ENCODE assay signal across 20 cellular contexts in the genomic region with DNA sequence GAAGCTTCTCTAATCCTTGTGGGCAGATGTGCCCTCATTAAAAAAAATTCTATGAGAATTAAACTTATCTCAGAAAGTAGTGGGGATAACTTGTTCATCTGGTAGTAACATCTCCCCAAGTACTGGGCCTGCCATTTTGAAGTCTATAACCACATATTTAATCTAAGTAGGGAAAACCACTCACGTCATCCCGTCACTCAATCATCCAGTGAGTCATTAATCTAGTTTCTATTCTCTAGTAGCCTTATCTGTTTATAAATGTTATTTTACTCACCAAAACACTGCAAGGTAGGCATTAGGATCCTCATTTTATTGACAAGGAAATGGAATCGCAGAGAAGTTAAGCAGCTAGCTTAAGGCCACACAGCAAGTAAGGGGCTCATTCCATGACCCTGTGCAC.
DNase-seq lines count a peak whose midpoint lies in the region; ATAC-seq, FAIRE-seq and TF ChIP-seq lines count a peak whose summit lies in the region.
"Had no signal": no experiment of that assay in that cellular context is flagged by ENCODE, and none has a peak within 500 bp of the region (broad histone marks: within the 10 kb centered on the region; RNA-seq: fewer than 3 reads in every experiment).

No MANE protein-coding gene starts in this region.

- in situ Hi-C loops in GM12878 (cut with MboI) = no loop called here

- ATAC-seq in activated T-cell treated with anti-CD3 and anti-CD28 coated beads, Interleukin-2, amount 50 U/mL, for 4 hours = peak; percentile 32 to 53
- ATAC-seq in PC-3 = no peak
- no peak for ATAC-seq in GM12878
- ATAC-seq: HepG2 had no signal

- H3K4me3 ChIP-seq in PC-3 (ENCODE audit: low read length) (no peak overlapping the region), GM12878 (no peak overlapping the region)
- H3K4me3 ChIP-seq: BLaER1 had no signal

- H3K27me3 ChIP-seq in PC-3 (ENCODE audit: low read length) = peaks cover 62% of the 10 kb centered on the region
- H3K27me3 ChIP-seq in GM12878 (replicated peaks in 1 of 2; ENCODE audit: control insufficient read depth in 2 of 2, insufficient read depth in 2 of 2, low read length in 1 of 2) = no peaks in the 10 kb centered on the region; a peak in 1 of 4 replicates
- H3K27me3 ChIP-seq: BLaER1 had no signal

- intact Hi-C loops in PC-3 (cut with micrococcal nuclease) = no loop called here
- intact Hi-C loops in GM12878 (cut with micrococcal nuclease; ENCODE audit: unreplicated experiment) = no loop called here

- H3K4me1 ChIP-seq in PC-3 (ENCODE audit: insufficient read depth, low read length) (no peaks in the 10 kb centered on the region), GM12878 (ENCODE audit: control insufficient read depth, insufficient read depth, low read length) (no peaks in the 10 kb centered on the region)
- H3K4me1 ChIP-seq: BLaER1 had no signal

- CTCF ChIA-PET in PC-3 (lab: Charles Lee) (no interaction called here), GM12878 (lab: Yijun Ruan, JAX) (interaction anchor here (1.2 to 1.5 kb wide), 2 partner anchors 143 to 408 kb away, joined by 3 to 12 read pairs; no protein-coding TSS in a partner anchor)

- FAIRE-seq in GM12878 (lab: Jason Lieb, UNC) = no peak
- FAIRE-seq: GM12891, GM19239, H1, HepG2 had no signal

- no peaks in the 10 kb centered on the region for H3K79me2 ChIP-seq in PC-3 (ENCODE audit: low read length)
- H3K79me2 ChIP-seq in GM12878 (ENCODE audit: control insufficient read depth, insufficient read depth, low read length) = no peaks in the 10 kb centered on the region

- TF ChIP-seq POLR2A in GM12878 (IDR thresholded peaks at IDR 0.05; ENCODE audit: low read depth, low read length) = no peak

- H3K9me3 ChIP-seq in PC-3 (ENCODE audit: low read length) = no peaks in the 10 kb centered on the region
- no peaks in the 10 kb centered on the region for H3K9me3 ChIP-seq in GM12878 (replicated peaks; ENCODE audit: control insufficient read depth, insufficient read depth, low read length)
- H3K9me3 ChIP-seq: BLaER1 had no signal

- SMC1A ChIA-PET in GM12878 (lab: Charles Lee; ENCODE audit: uncharacterized antibody, unreplicated experiment) = interaction anchor here (1.2 to 1.7 kb wide), 2 partner anchors 91 to 143 kb away, joined by 3 to 6 read pairs; no protein-coding TSS in a partner anchor

- TF ChIP-seq EP300 in GM12878 (IDR thresholded peaks at IDR 0.05; ENCODE audit: borderline replicate concordance in 1 of 2, control insufficient read depth in 1 of 2, low read depth in 2 of 2, low read length in 2 of 2) = no peak

- no peak overlapping the region for H3K27ac ChIP-seq in PC-3 (ENCODE audit: low read length)
- H3K27ac ChIP-seq in GM12878 (ENCODE audit: control insufficient read depth, insufficient read depth) = no peak overlapping the region
- H3K27ac ChIP-seq: BLaER1 had no signal

- H3K4me1 Mint-ChIP-seq in activated T-cell treated with anti-CD3 and anti-CD28 coated beads, Interleukin-2, amount 50 U/mL, for 4 hours (ENCODE audit: low read depth) = no peaks in the 10 kb centered on the region
- H3K4me1 Mint-ChIP-seq: CD8-positive, alpha-beta memory T cell had no signal

- H3K9me3 Mint-ChIP-seq in activated T-cell treated with anti-CD3 and anti-CD28 coated beads, Interleukin-2, amount 50 U/mL, for 4 hours = no peaks in the 10 kb centered on the region
- H3K9me3 Mint-ChIP-seq: CD8-positive, alpha-beta memory T cell; H9 had no signal

- no peaks in the 10 kb centered on the region for H3K9me2 ChIP-seq in PC-3 (replicated peaks; ENCODE audit: low read length)

- POLR2A ChIA-PET in PC-3 (lab: Charles Lee; ENCODE audit: unreplicated experiment) (no interaction called here), GM12878 (lab: Charles Lee) (no interaction called here)

- H3K36me3 Mint-ChIP-seq in activated T-cell treated with anti-CD3 and anti-CD28 coated beads, Interleukin-2, amount 50 U/mL, for 4 hours (ENCODE audit: insufficient read depth) = no peaks in the 10 kb centered on the region
- H3K36me3 Mint-ChIP-seq: CD8-positive, alpha-beta memory T cell had no signal

- TF ChIP-seq CTCF in PC-3 (conservative IDR thresholded peaks at IDR 0.05; ENCODE audit: low read depth, low read length) (no peak), GM12878 (IDR thresholded peaks at IDR 0.05 in 2 of 3, conservative IDR thresholded peaks at IDR 0.05 in 1 of 3; ENCODE audit: control insufficient read depth in 2 of 3, extremely low read depth in 1 of 3, insufficient read depth in 1 of 3, low read depth in 3 of 3, low read length in 3 of 3) (no peak)

- H3K27me3 Mint-ChIP-seq in activated T-cell treated with anti-CD3 and anti-CD28 coated beads, Interleukin-2, amount 50 U/mL, for 4 hours (ENCODE audit: low read depth) = no peaks in the 10 kb centered on the region

- TF ChIP-seq RAD21 in GM12878 (IDR thresholded peaks at IDR 0.05; ENCODE audit: insufficient read depth, low read depth, low read length) = no peak

- no peak for DNase-seq in activated T-cell treated with anti-CD3 and anti-CD28 coated beads, Interleukin-2, amount 50 U/mL, for 4 hours
- DNase-seq in activated T-cell treated with anti-CD3 and anti-CD28 coated beads, Interleukin-2, amount 50 U/mL, for 48 hours = no peak
- DNase-seq in PC-3 = peak; percentile 4
- no peak for DNase-seq in GM12878 (ENCODE audit: low read depth, low spot score)
- no peak for DNase-seq in NCI-H2081 treated with DMSO at 0.1 percent for 48 hours (lab: John Stamatoyannopoulos, UW)
- DNase-seq in ecto neural progenitor cell (ENCODE audit: low spot score) = no peak
- DNase-seq in NCI-H1092 (lab: John Stamatoyannopoulos, UW) = no peak
- DNase-seq: 8988T; CD8-positive, alpha-beta memory T cell; COR-L47; DMS 273 treated with DMSO at 0.1 percent for 48 hours; DMS53; DND-41; EL; H9 had no signal

- BruUV-seq in PC-3 (replicated peaks; lab: Mats Ljungman, UMichigan) (no TSS peak), GM12878 (replicated peaks; lab: Mats Ljungman, UMichigan) (no TSS peak)

- no peak overlapping the region for H3K9ac ChIP-seq in PC-3 (ENCODE audit: low read length)
- no peak overlapping the region for H3K9ac ChIP-seq in GM12878 (ENCODE audit: control insufficient read depth, insufficient read depth, low read length)
- H3K9ac ChIP-seq: BLaER1 had no signal

- WGBS in GM12878 (ENCODE audit: insufficient coverage, insufficient replicate concordance, low lambda C conversion rate, missing lambda C conversion rate) = 28% methylated on average over 3 of the region's 3 CpGs

- H4K20me1 ChIP-seq in PC-3 (ENCODE audit: low read length) (no peaks in the 10 kb centered on the region), GM12878 (ENCODE audit: control insufficient read depth, insufficient read depth) (no peaks in the 10 kb centered on the region)
- H4K20me1 ChIP-seq: BLaER1 had no signal

- H3F3A ChIP-seq in PC-3 (ENCODE audit: low read length, unreplicated experiment) = no peaks in the 10 kb centered on the region

- H3K4me3 Mint-ChIP-seq in activated T-cell treated with anti-CD3 and anti-CD28 coated beads, Interleukin-2, amount 50 U/mL, for 4 hours = no peak overlapping the region
- H3K4me3 Mint-ChIP-seq: CD8-positive, alpha-beta memory T cell; H9 had no signal

- RAD21 ChIA-PET in GM12878 (lab: Charles Lee; ENCODE audit: unreplicated experiment) = interaction anchor here (1.6 kb wide), 1 partner anchor 143 kb away, joined by 10 read pairs; no protein-coding TSS in a partner anchor

- no peak overlapping the region for H2AFZ ChIP-seq in PC-3 (ENCODE audit: low read length)
- no peak overlapping the region for H2AFZ ChIP-seq in GM12878 (ENCODE audit: control insufficient read depth, low read depth, low read length)

- H3K36me3 ChIP-seq in PC-3 (ENCODE audit: low read depth, low read length) (no peaks in the 10 kb centered on the region), GM12878 (ENCODE audit: control insufficient read depth in 2 of 2, insufficient read depth in 2 of 2, low read length in 1 of 2) (no peaks in the 10 kb centered on the region)
- H3K36me3 ChIP-seq: BLaER1 had no signal

- H3K4me2 ChIP-seq in PC-3 (ENCODE audit: low read length) (no peak overlapping the region), GM12878 (ENCODE audit: control insufficient read depth, insufficient read depth) (no peak overlapping the region)
- H3K4me2 ChIP-seq: BLaER1 had no signal

TF ChIP-seq in GM12878, 131 proteins besides CTCF, POLR2A, EP300 and RAD21:
- TF ChIP-seq, protein P1, sequence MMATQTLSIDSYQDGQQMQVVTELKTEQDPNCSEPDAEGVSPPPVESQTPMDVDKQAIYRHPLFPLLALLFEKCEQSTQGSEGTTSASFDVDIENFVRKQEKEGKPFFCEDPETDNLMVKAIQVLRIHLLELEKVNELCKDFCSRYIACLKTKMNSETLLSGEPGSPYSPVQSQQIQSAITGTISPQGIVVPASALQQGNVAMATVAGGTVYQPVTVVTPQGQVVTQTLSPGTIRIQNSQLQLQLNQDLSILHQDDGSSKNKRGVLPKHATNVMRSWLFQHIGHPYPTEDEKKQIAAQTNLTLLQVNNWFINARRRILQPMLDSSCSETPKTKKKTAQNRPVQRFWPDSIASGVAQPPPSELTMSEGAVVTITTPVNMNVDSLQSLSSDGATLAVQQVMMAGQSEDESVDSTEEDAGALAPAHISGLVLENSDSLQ (IDR thresholded peaks at IDR 0.05) = peak; percentile 27; the same call in 1 of the 2 replicates
- TF ChIP-seq FOXM1 (IDR thresholded peaks at IDR 0.05; ENCODE audit: low read depth, low read length) = no peak

Comparison
In these comparisons a context has a peak if more than half of its experiments do, and no peak if none do; other contexts are left out.
1. ATAC-seq: peak in activated T-cell treated with anti-CD3 and anti-CD28 coated beads, Interleukin-2, amount 50 U/mL, for 4 hours (2 of 2); none in PC-3 (single experiment) and GM12878 (single experiment).